Comparison of ENCODE assay signal across 33 cellular contexts in the genomic region with DNA sequence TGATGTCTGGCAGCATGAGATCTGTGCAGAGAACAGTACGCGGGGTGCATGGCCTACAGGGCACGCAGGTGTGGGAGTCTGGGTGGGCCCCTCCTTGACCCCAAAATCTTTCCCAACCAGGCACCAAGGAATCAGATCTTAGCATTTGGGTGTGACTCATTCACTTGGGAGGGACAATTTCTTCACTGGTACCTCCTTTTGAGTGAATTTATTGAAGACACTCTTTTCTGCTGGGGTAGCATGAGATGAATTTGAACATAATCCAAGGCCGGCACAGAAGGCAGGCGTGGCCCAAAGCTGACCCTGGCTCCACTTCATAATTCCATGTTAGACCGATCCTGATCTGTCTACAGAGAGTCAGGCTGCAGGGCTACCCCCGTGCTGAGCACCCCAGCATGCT.
"Had no signal": no experiment of that assay in that cellular context is flagged by ENCODE, and none has a peak within 500 bp of the region (broad histone marks: within the 10 kb centered on the region; RNA-seq: fewer than 3 reads in every experiment).

No MANE protein-coding gene starts in this region.

- H3K27me3 Mint-ChIP-seq: activated B cell treated with CpG ODN at 0.5 μM for 24 hours; activated CD8-positive, alpha-beta memory T cell treated with anti-CD3 and anti-CD28 coated beads, Interleukin-2, amount 10 ng/mL, durations not matched to agents 7 days and 5 days; activated naive CD4-positive, alpha-beta T cell treated with anti-CD3 and anti-CD28 coated beads, Interleukin-2, amount 50 U/mL, for 24 hours; activated naive CD8-positive, alpha-beta T cell treated with anti-CD3 and anti-CD28 coated beads for 36 hours; activated naive CD8-positive, alpha-beta T cell treated with anti-CD3 and anti-CD28 coated beads, Interleukin-2, amount 50 U/mL, for 24 hours; T-helper 17 cell had no signal

- H3K27ac ChIP-seq: adrenal gland, body of pancreas, foreskin keratinocyte, gastrocnemius medialis, heart left ventricle, WERI-Rb-1 had no signal

- H3K27ac Mint-ChIP-seq: activated B cell treated with CpG ODN at 0.5 μM for 24 hours; activated CD8-positive, alpha-beta memory T cell treated with anti-CD3 and anti-CD28 coated beads, Interleukin-2, amount 10 ng/mL, durations not matched to agents 7 days and 5 days; activated CD8-positive, alpha-beta T cell treated with anti-CD3 and anti-CD28 coated beads, Interleukin-2, amount 10 ng/mL, durations not matched to agents 7 days and 5 days; activated naive CD4-positive, alpha-beta T cell treated with anti-CD3 and anti-CD28 coated beads for 36 hours; activated naive CD4-positive, alpha-beta T cell treated with anti-CD3 and anti-CD28 coated beads, Interleukin-2, amount 50 U/mL, for 24 hours; activated naive CD8-positive, alpha-beta T cell treated with anti-CD3 and anti-CD28 coated beads for 36 hours; activated naive CD8-positive, alpha-beta T cell treated with anti-CD3 and anti-CD28 coated beads, Interleukin-2, amount 50 U/mL, for 24 hours; activated T-helper 1 cell treated with anti-CD3 and anti-CD28 coated beads, Interleukin-12 subunit alpha, Interleukin-12 subunit beta, Interleukin-2, Interleukin-4 antibody, amounts not matched to agents 30 ng/mL and 10 ng/mL and 1 ng/mL, durations not matched to agents 14 hours and 24 hours and 36 hours; activated T-helper 2 cell treated with anti-CD3 and anti-CD28 coated beads, Interferon-gamma antibody, Interleukin-2, Interleukin-4, amounts not matched to agents 10 μg/mL and 5 μg/mL and 100 μg/mL, durations not matched to agents 14 hours and 24 hours and 36 hours; endodermal cell; T-helper 17 cell; T-helper 2 cell treated with Interferon-gamma antibody and Interleukin-4, amounts not matched to agents 5 μg/mL and 100 μg/mL, for 36 hours had no signal

- DNase-seq: activated B cell treated with CpG ODN at 0.5 μM for 24 hours; activated CD4-positive, alpha-beta T cell treated with anti-CD3 and anti-CD28 coated beads for 48 hours; activated CD4-positive, alpha-beta T cell treated with anti-CD3 and anti-CD28 coated beads, Interleukin-2, amount 50 U/mL, for 1 hour; activated CD4-positive, alpha-beta T cell treated with anti-CD3 and anti-CD28 coated beads, Interleukin-2, amount 50 U/mL, for 48 hours; activated CD8-positive, alpha-beta memory T cell treated with anti-CD3 and anti-CD28 coated beads, Interleukin-2, amount 10 ng/mL, durations not matched to agents 7 days and 5 days; activated CD8-positive, alpha-beta memory T cell treated with anti-CD3 and anti-CD28 coated beads, Interleukin-2, amount 50 U/mL, for 4 hours; activated CD8-positive, alpha-beta T cell treated with anti-CD3 and anti-CD28 coated beads, Interleukin-2, amount 10 ng/mL, durations not matched to agents 7 days and 5 days; activated effector memory CD4-positive, alpha-beta T cell treated with anti-CD3 and anti-CD28 coated beads, Interleukin-2, amount 50 U/mL, for 16 hours; activated naive CD4-positive, alpha-beta T cell treated with anti-CD3 and anti-CD28 coated beads for 36 hours; activated naive CD8-positive, alpha-beta T cell treated with anti-CD3 and anti-CD28 coated beads for 36 hours; activated naive CD8-positive, alpha-beta T cell treated with anti-CD3 and anti-CD28 coated beads, Interleukin-2, amount 50 U/mL, for 24 hours; activated T-cell treated with anti-CD3 and anti-CD28 coated beads, Interleukin-2, amount 50 U/mL, for 1 hour; activated T-cell treated with anti-CD3 and anti-CD28 coated beads, Interleukin-2, amount 50 U/mL, for 48 hours; adrenal gland; amygdala; aorta; body of pancreas; caudate nucleus; effector memory CD4-positive, alpha-beta T cell; endodermal cell; foreskin keratinocyte; gastrocnemius medialis; glutamatergic neuron; heart left ventricle; T-helper 17 cell; T1000; WERI-Rb-1 had no signal

- H3K4me3 ChIP-seq: adrenal gland, body of pancreas, gastrocnemius medialis, heart left ventricle had no signal

- H3K4me1 Mint-ChIP-seq: activated naive CD4-positive, alpha-beta T cell treated with anti-CD3 and anti-CD28 coated beads, Interleukin-2, amount 50 U/mL, for 24 hours; T-helper 17 cell had no signal

- H3K27me3 ChIP-seq: adrenal gland, body of pancreas, foreskin keratinocyte, gastrocnemius medialis, heart left ventricle had no signal

- H3K4me3 Mint-ChIP-seq: activated B cell treated with CpG ODN at 0.5 μM for 24 hours; activated CD8-positive, alpha-beta memory T cell treated with anti-CD3 and anti-CD28 coated beads, Interleukin-2, amount 10 ng/mL, durations not matched to agents 7 days and 5 days; activated CD8-positive, alpha-beta T cell treated with anti-CD3 and anti-CD28 coated beads, Interleukin-2, amount 10 ng/mL, durations not matched to agents 7 days and 5 days; activated naive CD4-positive, alpha-beta T cell treated with anti-CD3 and anti-CD28 coated beads for 36 hours; activated naive CD4-positive, alpha-beta T cell treated with anti-CD3 and anti-CD28 coated beads, Interleukin-2, amount 50 U/mL, for 24 hours; activated naive CD8-positive, alpha-beta T cell treated with anti-CD3 and anti-CD28 coated beads for 36 hours; activated naive CD8-positive, alpha-beta T cell treated with anti-CD3 and anti-CD28 coated beads, Interleukin-2, amount 50 U/mL, for 24 hours; activated T-helper 1 cell treated with anti-CD3 and anti-CD28 coated beads, Interleukin-12 subunit alpha, Interleukin-12 subunit beta, Interleukin-2, Interleukin-4 antibody, amounts not matched to agents 30 ng/mL and 10 ng/mL and 1 ng/mL, durations not matched to agents 14 hours and 24 hours and 36 hours; endodermal cell; T-helper 17 cell; T-helper 2 cell treated with Interferon-gamma antibody and Interleukin-4, amounts not matched to agents 5 μg/mL and 100 μg/mL, for 36 hours had no signal

- H3K36me3 Mint-ChIP-seq: activated CD8-positive, alpha-beta memory T cell treated with anti-CD3 and anti-CD28 coated beads, Interleukin-2, amount 10 ng/mL, durations not matched to agents 7 days and 5 days; activated naive CD4-positive, alpha-beta T cell treated with anti-CD3 and anti-CD28 coated beads, Interleukin-2, amount 50 U/mL, for 24 hours had no signal

- H3K36me3 ChIP-seq: adrenal gland, gastrocnemius medialis, heart left ventricle, WERI-Rb-1 had no signal

- H3K9me3 Mint-ChIP-seq: activated naive CD4-positive, alpha-beta T cell treated with anti-CD3 and anti-CD28 coated beads, Interleukin-2, amount 50 U/mL, for 24 hours; activated naive CD8-positive, alpha-beta T cell treated with anti-CD3 and anti-CD28 coated beads for 36 hours; activated naive CD8-positive, alpha-beta T cell treated with anti-CD3 and anti-CD28 coated beads, Interleukin-2, amount 50 U/mL, for 24 hours; activated T-helper 2 cell treated with anti-CD3 and anti-CD28 coated beads, Interferon-gamma antibody, Interleukin-2, Interleukin-4, amounts not matched to agents 10 μg/mL and 5 μg/mL and 100 μg/mL, durations not matched to agents 14 hours and 24 hours and 36 hours; endodermal cell had no signal

- H3K9me3 ChIP-seq: adrenal gland, body of pancreas, gastrocnemius medialis had no signal

- ATAC-seq: activated CD4-positive, CD25-positive, alpha-beta regulatory T cell treated with anti-CD3 and anti-CD28 coated beads, Interleukin-2, amount 50 U/mL, for 24 hours; activated CD8-positive, alpha-beta memory T cell treated with anti-CD3 and anti-CD28 coated beads, Interleukin-2, amount 10 ng/mL, durations not matched to agents 7 days and 5 days; activated CD8-positive, alpha-beta T cell treated with anti-CD3 and anti-CD28 coated beads, Interleukin-2, amount 10 ng/mL, durations not matched to agents 7 days and 5 days; activated naive CD8-positive, alpha-beta T cell treated with anti-CD3 and anti-CD28 coated beads, Interleukin-2, amount 50 U/mL, for 24 hours; body of pancreas; esophagus mucosa; foreskin keratinocyte; gastrocnemius medialis; heart left ventricle; T-helper 17 cell had no signal
